In genomic region chr19:53333466-53334449, GRCh38 we compare ENCODE assay signal across 8 cellular contexts. TPM values are rescaled to one million over a fixed set of nuclear protein-coding genes. Genes with fewer than 3 reads are reported as not detected.
A peak's percentile ranks its signal among the peaks of the same experiment; 100 is the strongest.
DNase-seq lines count a peak whose midpoint lies in the region; ATAC-seq and TF ChIP-seq lines count a peak whose summit lies in the region.

TSS of gene ZNF845 (plus strand) at chr19:53333749. CDS start at chr19:53341308, 7,559 bp downstream.

- peaks cover 19% of the 10 kb centered on the region for H3K9me3 Mint-ChIP-seq in HFFc6
- H3K9me3 Mint-ChIP-seq in activated naive CD8-positive, alpha-beta T cell treated with anti-CD3 and anti-CD28 coated beads for 36 hours: peaks cover 22% of the 10 kb centered on the region

- WGBS in tibial nerve, 2 donors: 0 to 1% methylated on average over 58 of the region's 61 CpGs

- TF ChIP-seq CTCF in HFFc6 (IDR thresholded peaks at IDR 0.05) (no peak), parathyroid adenoma (IDR thresholded peaks at IDR 0.05) (no peak), tibial nerve (IDR thresholded peaks at IDR 0.05) (no peak)

- H3K4me2 ChIP-seq in parathyroid adenoma (ENCODE audit: low read length): peak within 1 kb of the TSS; percentile 78

- H3K36me3 Mint-ChIP-seq in HFFc6 (ENCODE audit: low read depth): peaks cover 45% of the 10 kb centered on the region
- peaks cover 56% of the 10 kb centered on the region for H3K36me3 Mint-ChIP-seq in activated naive CD8-positive, alpha-beta T cell treated with anti-CD3 and anti-CD28 coated beads for 36 hours

- peaks cover 15% of the 10 kb centered on the region for H3K4me1 Mint-ChIP-seq in HFFc6 (ENCODE audit: low read depth)
- H3K4me1 Mint-ChIP-seq in activated naive CD8-positive, alpha-beta T cell treated with anti-CD3 and anti-CD28 coated beads for 36 hours: peaks cover 16% of the 10 kb centered on the region

- H3K27me3 Mint-ChIP-seq in HFFc6 (ENCODE audit: insufficient read depth): peaks cover 4% of the 10 kb centered on the region
- peaks cover 6% of the 10 kb centered on the region for H3K27me3 Mint-ChIP-seq in activated naive CD8-positive, alpha-beta T cell treated with anti-CD3 and anti-CD28 coated beads for 36 hours

- no peaks in the 10 kb centered on the region for H3K27me3 ChIP-seq in parathyroid adenoma (ENCODE audit: control insufficient read depth, insufficient read depth, low read length)
- H3K27me3 ChIP-seq in tibial nerve: no peaks in the 10 kb centered on the region

- DNase-seq in HFFc6 (peak; percentile 93), NCI-H1048 (lab: John Stamatoyannopoulos, UW) (peak; percentile 72), SKM-1 treated with dmso at 0.1 percent for 144 hours (lab: John Stamatoyannopoulos, UW; ENCODE audit: unreplicated experiment) (peak; percentile 27), Right ventricle myocardium superior (peak; percentile 96), tibial nerve (ENCODE audit: low spot score in 2 of 2) (peak; percentile 90 to 92)
- peak; percentile 94 for DNase-seq in activated naive CD8-positive, alpha-beta T cell treated with anti-CD3 and anti-CD28 coated beads for 36 hours

- H3K79me2 ChIP-seq in parathyroid adenoma: no peaks in the 10 kb centered on the region

- H3K4me3 ChIP-seq in GM08714 (ENCODE audit: low read length): peak within 1 kb of the TSS; percentile 80
- peak within 1 kb of the TSS; percentile 96 for H3K4me3 ChIP-seq in parathyroid adenoma (ENCODE audit: low read depth, low read length)
- H3K4me3 ChIP-seq in tibial nerve: peak within 1 kb of the TSS; percentile 35 to 79 (median 62)

- H3K27ac Mint-ChIP-seq in HFFc6: peak within 1 kb of the TSS; percentile 86
- peak within 1 kb of the TSS; percentile 91 for H3K27ac Mint-ChIP-seq in activated naive CD8-positive, alpha-beta T cell treated with anti-CD3 and anti-CD28 coated beads for 36 hours

- peak; percentile 100 for ATAC-seq in Right ventricle myocardium superior (ENCODE audit: poor library complexity)

- TF ChIP-seq EP300 in tibial nerve (IDR thresholded peaks at IDR 0.05): peak in 1 of 2 donors; percentile 80

- H3K4me1 ChIP-seq in parathyroid adenoma: no peaks in the 10 kb centered on the region
- H3K4me1 ChIP-seq in tibial nerve: peaks cover 0 to 13% (median 6%) of the 10 kb centered on the region in 4 donors

- peak within 1 kb of the TSS; percentile 91 for H3K4me3 Mint-ChIP-seq in HFFc6
- peak within 1 kb of the TSS; percentile 93 for H3K4me3 Mint-ChIP-seq in activated naive CD8-positive, alpha-beta T cell treated with anti-CD3 and anti-CD28 coated beads for 36 hours

- H3K36me3 ChIP-seq in parathyroid adenoma (ENCODE audit: control insufficient read depth, insufficient read depth, low read length) (no peaks in the 10 kb centered on the region), tibial nerve (peaks cover 0 to 29% (median 0%) of the 10 kb centered on the region in 3 donors)

- peak within 1 kb of the TSS; percentile 46 for H3K9ac ChIP-seq in parathyroid adenoma

- H3K9me3 ChIP-seq in parathyroid adenoma (ENCODE audit: control insufficient read depth, low read length) (no peaks in the 10 kb centered on the region), tibial nerve (peaks cover 0 to 24% (median 0%) of the 10 kb centered on the region in 4 donors)

- peak in 1 of 2 donors; percentile 50 for TF ChIP-seq POLR2A in tibial nerve (IDR thresholded peaks at IDR 0.05)

- H3K27ac ChIP-seq in parathyroid adenoma: peak within 1 kb of the TSS; percentile 76
- H3K27ac ChIP-seq in tibial nerve: peak within 1 kb of the TSS in 3 of 4 donors; percentile 78 to 87 (median 82)

- peak within 1 kb of the TSS; percentile 90 for H2AFZ ChIP-seq in parathyroid adenoma

- intact Hi-C loops in Right ventricle myocardium superior (cut with DNase I): no loop called here

RNA-seq across cellular contexts. Expression of gene ZNF845, which starts in this region (rescaled TPM):
- total RNA-seq in HFFc6 (2021; fragmentation: NEBNext Ultra II Directional; extraction: Animal tissue kit (Norgen Biotek cat#: 25700)): 1 to 10 TPM; 4.0 to 4.5 (median 4.2) TPM
- 1 to 10 TPM; 6.7 to 7.3 TPM for total RNA-seq in activated naive CD8-positive, alpha-beta T cell treated with anti-CD3 and anti-CD28 coated beads for 36 hours
- total RNA-seq in Right ventricle myocardium superior: 3.3 TPM
- 10 to 100 TPM in 1 of 4 donors, 1 to 10 TPM in 3; 5.7 to 11.1 (median 7.6) TPM for total RNA-seq in tibial nerve

Comparison
In these comparisons a context has a peak if more than half of its experiments do, and no peak if none do; other contexts are left out.
1. Peak in every context shown above with its lines: DNase-seq, ATAC-seq, H3K4me3 ChIP-seq and H3K27ac ChIP-seq.
2. DNase-seq: peak in every context shown above with its lines; median percentile 96 in Right ventricle myocardium superior; 94 in activated naive CD8-positive, alpha-beta T cell treated with anti-CD3 and anti-CD28 coated beads for 36 hours; 93 in HFFc6; 91 in tibial nerve; 72 in NCI-H1048; 27 in SKM-1 treated with dmso at 0.1 percent for 144 hours.